ENCODE assay signal across 11 cellular contexts in the genomic region with DNA sequence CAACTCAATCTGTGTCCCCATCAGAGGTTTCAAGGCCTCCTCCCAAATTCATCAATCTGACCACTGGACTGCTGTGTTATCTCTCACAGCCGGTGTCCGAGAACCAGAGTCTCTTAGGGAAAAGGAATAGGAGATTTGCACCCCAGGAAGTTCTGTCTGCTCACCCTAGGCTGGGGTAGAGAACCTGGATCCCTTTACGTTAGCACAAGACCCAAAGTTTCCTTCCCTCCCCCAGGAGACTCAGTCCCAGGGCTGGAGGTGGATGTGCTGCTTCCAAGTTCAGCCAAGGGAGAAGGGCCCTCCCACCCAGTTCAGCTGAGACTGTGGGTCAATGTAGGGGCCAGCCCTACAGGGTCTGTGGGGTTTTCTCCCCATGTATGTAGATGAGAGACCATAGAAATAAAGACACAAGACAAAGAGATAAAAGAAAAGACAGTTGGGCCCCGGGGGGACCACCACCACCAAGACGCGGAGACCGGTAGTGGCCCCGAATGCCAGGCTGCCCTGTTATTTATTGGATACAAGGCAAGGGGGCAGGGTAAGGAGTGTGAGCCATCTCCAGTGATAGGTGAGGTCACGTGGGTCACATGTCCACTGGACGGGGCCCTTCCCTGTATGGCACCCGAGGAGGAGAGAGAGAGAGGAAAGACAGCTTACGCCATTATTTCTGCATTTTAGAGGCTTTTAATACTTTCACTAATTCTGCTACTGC. TPM values are rescaled to one million over a fixed set of nuclear protein-coding genes. Genes with fewer than 3 reads are reported as not detected.
DNase-seq lines count a peak whose midpoint lies in the region; ATAC-seq and TF ChIP-seq lines count a peak whose summit lies in the region.
"Had no signal": no experiment of that assay in that cellular context is flagged by ENCODE, and none has a peak within 500 bp of the region (broad histone marks: within the 10 kb centered on the region; RNA-seq: fewer than 3 reads in every experiment).

No MANE protein-coding gene starts in this region.

- H2BK120ac ChIP-seq in neuronal stem cell (ENCODE audit: low read depth, low read length): no peak overlapping the region

- peak overlapping the region; percentile 24 for H3K27ac ChIP-seq in CD4-positive, alpha-beta memory T cell (ENCODE audit: low read depth, low read length)
- H3K27ac ChIP-seq in neuronal stem cell (replicated peaks; ENCODE audit: low read length): no peak overlapping the region
- H3K27ac ChIP-seq: SJCRH30 had no signal

- H4K91ac ChIP-seq in neuronal stem cell (ENCODE audit: low read depth, low read length, poor library complexity): no peak overlapping the region

- peak overlapping the region in 5 of 7 donors; percentile 29 to 88 (median 70) for H3K27ac Mint-ChIP-seq in CD4-positive, alpha-beta memory T cell
- H3K27ac Mint-ChIP-seq in central memory CD8-positive, alpha-beta T cell (ENCODE audit: low read depth): peak overlapping the region; percentile 89
- H3K27ac Mint-ChIP-seq: endodermal cell had no signal

- H3K27me3 Mint-ChIP-seq in CD4-positive, alpha-beta memory T cell: no peaks in the 10 kb centered on the region
- no peaks in the 10 kb centered on the region for H3K27me3 Mint-ChIP-seq in central memory CD8-positive, alpha-beta T cell

- POLR2A ChIA-PET in CD4-positive, alpha-beta memory T cell (lab: Charles Lee; ENCODE audit: partially characterized antibody): interaction anchor here (1.0 to 1.4 kb wide), 5 partner anchors 15 to 107 kb away, joined by 4 to 8 read pairs (median 4); partner anchors contain the start of genes IL32 and ZNF213

- intact Hi-C loops in CD4-positive, alpha-beta memory T cell (cut with micrococcal nuclease): no loop called here

- H3K4me2 ChIP-seq in neuronal stem cell (ENCODE audit: insufficient read depth, low read length, poor library complexity, severe bottlenecking): no peak overlapping the region

- H2BK12ac ChIP-seq in neuronal stem cell (ENCODE audit: low read length): no peak overlapping the region

- H3K9ac ChIP-seq in neuronal stem cell (ENCODE audit: low read depth, low read length, poor library complexity): no peak overlapping the region

- no peaks in the 10 kb centered on the region for H3K36me3 Mint-ChIP-seq in CD4-positive, alpha-beta memory T cell
- H3K36me3 Mint-ChIP-seq in central memory CD8-positive, alpha-beta T cell (ENCODE audit: insufficient read depth): peaks cover 8% of the 10 kb centered on the region

- no peaks in the 10 kb centered on the region for H3K79me1 ChIP-seq in neuronal stem cell (ENCODE audit: low read depth, low read length)

- H3K9me3 Mint-ChIP-seq in CD4-positive, alpha-beta memory T cell: no peaks in the 10 kb centered on the region
- H3K9me3 Mint-ChIP-seq in central memory CD8-positive, alpha-beta T cell: no peaks in the 10 kb centered on the region
- H3K9me3 Mint-ChIP-seq: endodermal cell had no signal

- TF ChIP-seq RAD21 in Ishikawa (IDR thresholded peaks at IDR 0.05; ENCODE audit: low read depth): no peak

- H3K36me3 ChIP-seq in CD4-positive, alpha-beta memory T cell (ENCODE audit: insufficient read depth, low read length): no peaks in the 10 kb centered on the region
- no peaks in the 10 kb centered on the region for H3K36me3 ChIP-seq in neuronal stem cell (replicated peaks in 1 of 2; ENCODE audit: control insufficient read depth in 2 of 2, insufficient read depth in 2 of 2, low read length in 2 of 2)
- H3K36me3 ChIP-seq: SJCRH30 had no signal

- ATAC-seq in central memory CD8-positive, alpha-beta T cell (replicated peaks; ENCODE audit: extremely low read depth, poor library complexity, severe bottlenecking): no peak
- ATAC-seq in GM21381 (IDR thresholded peaks at IDR 0.05; ENCODE audit: unreplicated experiment): no peak
- ATAC-seq in HG02763 (IDR thresholded peaks at IDR 0.05; ENCODE audit: unreplicated experiment): no peak

- H3K14ac ChIP-seq in neuronal stem cell (ENCODE audit: low read length): no peak overlapping the region

- H4K8ac ChIP-seq in neuronal stem cell (ENCODE audit: low read depth, low read length): no peak overlapping the region

- no peak overlapping the region for H2AK5ac ChIP-seq in neuronal stem cell (ENCODE audit: low read depth, low read length)

- no peaks in the 10 kb centered on the region for H3K9me3 ChIP-seq in CD4-positive, alpha-beta memory T cell (ENCODE audit: control insufficient read depth in 1 of 2, low read length in 2 of 2)
- H3K9me3 ChIP-seq in neuronal stem cell (replicated peaks in 1 of 2; ENCODE audit: control insufficient read depth in 2 of 2, insufficient read depth in 1 of 2, low read depth in 1 of 2, low read length in 2 of 2): peaks cover 0 to 2% of the 10 kb centered on the region in 2 donors
- H3K9me3 ChIP-seq: SJCRH30 had no signal

- peak overlapping the region; percentile 87 for H2AFZ ChIP-seq in neuronal stem cell (ENCODE audit: low read length)

- peak overlapping the region; percentile 38 to 73 (median 58) for H3K4me3 Mint-ChIP-seq in CD4-positive, alpha-beta memory T cell
- H3K4me3 Mint-ChIP-seq in central memory CD8-positive, alpha-beta T cell: peak overlapping the region; percentile 47
- H3K4me3 Mint-ChIP-seq: endodermal cell had no signal

- CTCF ChIA-PET in CD4-positive, alpha-beta memory T cell (lab: Charles Lee; ENCODE audit: partially characterized antibody): interaction anchor here (0.7 to 2.4 kb wide), 11 partner anchors 13 to 162 kb away, joined by 3 to 25 read pairs (median 4); partner anchors contain the start of gene ZNF213

- H3K27me3 ChIP-seq in CD4-positive, alpha-beta memory T cell (ENCODE audit: insufficient read depth, low read length): no peaks in the 10 kb centered on the region
- peaks cover 1 to 37% (median 22%) of the 10 kb centered on the region in 3 experiments for H3K27me3 ChIP-seq in neuronal stem cell (ENCODE audit: control insufficient read depth in 3 of 3, insufficient read depth in 3 of 3, low read depth in 1 of 3, low read length in 3 of 3)

- no CpG with 5 or more reads among the region's 12 CpGs for WGBS in neuronal stem cell (ENCODE audit: extremely low coverage in 2 of 2, insufficient read length in 2 of 2, insufficient replicate concordance in 1 of 2), 2 donors

- DNase-seq in CD4-positive, alpha-beta memory T cell: no peak
- no peak for DNase-seq in central memory CD8-positive, alpha-beta T cell (ENCODE audit: low spot score in 2 of 2)
- DNase-seq in neuronal stem cell (ENCODE audit: low spot score) (no peak), T1000 (lab: John Stamatoyannopoulos, UW) (no peak), GM19238 (ENCODE audit: insufficient read length, low spot score) (no peak)

- H2BK15ac ChIP-seq in neuronal stem cell (ENCODE audit: low read length): no peak overlapping the region

- no peak overlapping the region for H3K18ac ChIP-seq in neuronal stem cell (ENCODE audit: low read length)

- peak overlapping the region in 1 of 2 donors; percentile 2 for H3K4me3 ChIP-seq in CD4-positive, alpha-beta memory T cell (ENCODE audit: low read length in 2 of 2)
- no peak overlapping the region for H3K4me3 ChIP-seq in neuronal stem cell (ENCODE audit: low read length in 2 of 2)

- no peak for TF ChIP-seq EP300 in Ishikawa (IDR thresholded peaks at IDR 0.05; ENCODE audit: borderline replicate concordance)

- no peak overlapping the region for H3K4ac ChIP-seq in neuronal stem cell (ENCODE audit: low read length)

- peaks cover 8% of the 10 kb centered on the region for H3K4me1 ChIP-seq in CD4-positive, alpha-beta memory T cell (ENCODE audit: insufficient read depth, low read length)
- H3K4me1 ChIP-seq in neuronal stem cell (ENCODE audit: control insufficient read depth in 2 of 2, insufficient read depth in 1 of 2, low read depth in 1 of 2, low read length in 2 of 2): no peaks in the 10 kb centered on the region
- H3K4me1 ChIP-seq: SJCRH30 had no signal

- no peak overlapping the region for H3K23ac ChIP-seq in neuronal stem cell (ENCODE audit: low read depth, low read length, poor library complexity)

- H2BK5ac ChIP-seq in neuronal stem cell (ENCODE audit: low read length): no peak overlapping the region

- peaks cover 4 to 21% (median 11%) of the 10 kb centered on the region in 4 donors for H3K4me1 Mint-ChIP-seq in CD4-positive, alpha-beta memory T cell
- H3K4me1 Mint-ChIP-seq in central memory CD8-positive, alpha-beta T cell: peaks cover 9% of the 10 kb centered on the region
- H3K4me1 Mint-ChIP-seq: endodermal cell had no signal

TF ChIP-seq in Ishikawa, 13 proteins besides CTCF, POLR2A, EP300 and RAD21:
- TF ChIP-seq TAF1 (IDR thresholded peaks at IDR 0.05; ENCODE audit: low read depth) (no peak), CEBPB (IDR thresholded peaks at IDR 0.05) (no peak), USF1 (IDR thresholded peaks at IDR 0.05) (peak; percentile 59; the same call in 1 of the 2 replicates), NFIC (IDR thresholded peaks at IDR 0.05) (no peak)
TF ChIP-seq in Ishikawa: peak in this region for 1.

RNA-seq across cellular contexts. Expression of gene OR1F1, which starts 22.7 kb away (rescaled TPM):
- under 1 TPM; 0.49 to 0.97 TPM for total RNA-seq in CD4-positive, alpha-beta memory T cell
- not detected for polyA plus RNA-seq in CD4-positive, alpha-beta memory T cell
- 0.21 TPM for polyA plus RNA-seq in neuronal stem cell (2013, experiment 1 of 2)
- polyA plus RNA-seq in neuronal stem cell (2013, experiment 2 of 2): 0.10 TPM
- total RNA-seq: right cardiac atrium had no signal
- polyA plus RNA-seq: right cardiac atrium had no signal

RNA-seq across cellular contexts. Expression of gene ZNF213, which starts 30.4 kb away (rescaled TPM):
- 10 to 100 TPM; 14.1 to 14.5 TPM for total RNA-seq in CD4-positive, alpha-beta memory T cell
- polyA plus RNA-seq in CD4-positive, alpha-beta memory T cell: 1 to 10 TPM in 1 of 2 donors, under 1 TPM in 1; 0.67 to 3.2 TPM
- polyA plus RNA-seq in neuronal stem cell (2013, experiment 1 of 2): 8.2 TPM
- 7.9 TPM for polyA plus RNA-seq in neuronal stem cell (2013, experiment 2 of 2)

RNA-seq across cellular contexts. Expression of gene ZNF205, which starts 52.9 kb away (rescaled TPM):
- not detected for total RNA-seq in CD4-positive, alpha-beta memory T cell
- under 1 TPM in 1 of 2 donors, not detected in 1; 0.20 TPM for polyA plus RNA-seq in CD4-positive, alpha-beta memory T cell
- polyA plus RNA-seq in neuronal stem cell (2013, experiment 1 of 2): 10.4 TPM
- polyA plus RNA-seq in neuronal stem cell (2013, experiment 2 of 2): 9.9 TPM
